23 cellular contexts compared by ENCODE assay signal in the genomic region with DNA sequence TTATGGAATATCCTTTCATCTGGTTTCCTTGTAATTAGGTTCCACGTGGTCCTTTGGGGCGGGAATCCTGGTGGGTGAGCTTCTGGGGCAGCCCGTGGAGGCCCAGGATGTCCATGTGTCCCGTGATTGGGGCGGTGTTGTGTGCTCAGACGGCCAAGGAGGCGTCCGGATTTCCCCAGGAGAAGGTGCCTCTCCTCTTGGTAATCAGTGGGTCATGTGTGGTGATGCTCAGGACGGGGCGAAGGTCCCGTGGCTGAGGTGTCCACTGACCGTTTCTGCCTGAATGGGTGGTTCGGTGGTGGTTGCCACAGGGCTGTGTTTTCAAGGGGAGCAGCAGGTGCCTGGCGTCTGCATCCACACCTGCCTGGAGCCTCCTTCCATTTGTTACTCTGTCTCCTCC. TPM values are rescaled to one million over a fixed set of nuclear protein-coding genes. Genes with fewer than 3 reads are reported as not detected.
"Had no signal": no experiment of that assay in that cellular context is flagged by ENCODE, and none has a peak within 500 bp of the region (broad histone marks: within the 10 kb centered on the region; RNA-seq: fewer than 3 reads in every experiment).

No MANE protein-coding gene starts in this region.

- DNase-seq: activated CD4-positive, alpha-beta T cell treated with anti-CD3 and anti-CD28 coated beads for 1 hour; activated CD4-positive, alpha-beta T cell treated with anti-CD3 and anti-CD28 coated beads, Interleukin-2, amount 10 ng/mL, durations not matched to agents 7 days and 5 days; activated CD8-positive, alpha-beta T cell treated with anti-CD3 and anti-CD28 coated beads for 36 hours; activated naive CD8-positive, alpha-beta T cell treated with anti-CD3 and anti-CD28 coated beads, Interleukin-2, amount 50 U/mL, for 24 hours; activated T-cell treated with anti-CD3 and anti-CD28 coated beads, Interleukin-2, amount 50 U/mL, for 4 hours; amygdala; effector memory CD4-positive, alpha-beta T cell; erythroblast; gastrocnemius medialis; hippocampal formation; stimulated activated CD4-positive, alpha-beta T cell treated with anti-CD3 and anti-CD28 coated beads, Interleukin-12 subunit alpha, Interleukin-12 subunit beta, amount 100 ng/mL, for 4 hours; stimulated activated CD4-positive, alpha-beta T cell treated with anti-CD3 and anti-CD28 coated beads, Interleukin-4, amount 100 ng/mL, for 1 hour; stimulated activated naive CD8-positive, alpha-beta T cell treated with anti-CD3 and anti-CD28 coated beads, Interleukin-15, Interleukin-2, amounts not matched to agents 100 U/mL and 50 U/mL, for 24 hours; T-helper 2 cell had no signal

- H3K27ac ChIP-seq: breast epithelium, gastrocnemius medialis, right lobe of liver, upper lobe of left lung had no signal

- H3K4me1 ChIP-seq: breast epithelium, right lobe of liver had no signal

- H3K4me3 ChIP-seq: breast epithelium, gastrocnemius medialis, right lobe of liver, upper lobe of left lung had no signal

- ATAC-seq: activated CD8-positive, alpha-beta T cell treated with anti-CD3 and anti-CD28 coated beads for 36 hours; activated naive CD8-positive, alpha-beta T cell treated with anti-CD3 and anti-CD28 coated beads, Interleukin-2, amount 50 U/mL, for 24 hours; activated T-cell treated with anti-CD3 and anti-CD28 coated beads, Interleukin-2, amount 50 U/mL, for 4 hours; gastrocnemius medialis; right lobe of liver; stimulated activated naive CD8-positive, alpha-beta T cell treated with anti-CD3 and anti-CD28 coated beads, Interleukin-15, Interleukin-2, amounts not matched to agents 100 U/mL and 50 U/mL, for 24 hours; WTC11 had no signal

- H3K27me3 ChIP-seq: breast epithelium, right lobe of liver, upper lobe of left lung had no signal

- H3K9me3 ChIP-seq: breast epithelium, gastrocnemius medialis, right lobe of liver, upper lobe of left lung had no signal

- H3K36me3 ChIP-seq: breast epithelium, gastrocnemius medialis, right lobe of liver had no signal

- FAIRE-seq: colon, keratinocyte had no signal

RNA-seq across cellular contexts. Expression of a gene that starts 52.2 kb away (rescaled TPM):
- total RNA-seq: activated CD4-positive, alpha-beta T cell treated with anti-CD3 and anti-CD28 coated beads, Interleukin-2, amount 10 ng/mL, durations not matched to agents 7 days and 5 days; activated T-helper 2 cell treated with anti-CD3 and anti-CD28 coated beads, Interferon-gamma antibody, Interleukin-2, Interleukin-4, amounts not matched to agents 10 μg/mL and 5 μg/mL and 100 μg/mL, durations not matched to agents 14 hours and 24 hours and 36 hours; dermis microvascular lymphatic vessel endothelial cell; lung microvascular endothelial cell had no signal
- polyA plus RNA-seq: keratinocyte had no signal
